14 cellular contexts compared by ENCODE assay signal in genomic region chr9:136042541-136042940, GRCh38. TPM values are rescaled to one million over a fixed set of nuclear protein-coding genes. Genes with fewer than 3 reads are reported as not detected.
DNase-seq lines count a peak whose midpoint lies in the region; ATAC-seq, FAIRE-seq and TF ChIP-seq lines count a peak whose summit lies in the region.
"Had no signal": no experiment of that assay in that cellular context is flagged by ENCODE, and none has a peak within 500 bp of the region (broad histone marks: within the 10 kb centered on the region; RNA-seq: fewer than 3 reads in every experiment).

No MANE protein-coding gene starts in this region.

- H4K20me1 ChIP-seq in BLaER1 treated with 17β-estradiol and CSF1 and Interleukin-3, amounts not matched to agents 10 nM and 100 nM: peaks cover 0 to 56% (median 0%) of the 10 kb centered on the region in 11 experiments; a peak in 5 of 22 replicates
- H4K20me1 ChIP-seq in H1 (replicated peaks in 1 of 2; ENCODE audit: control insufficient read depth in 1 of 2, insufficient read depth in 2 of 2, low read length in 2 of 2): peaks cover 0 to 10% of the 10 kb centered on the region in 2 experiments

- WGBS in H1 (ENCODE audit: extremely low coverage in 1 of 2, insufficient coverage in 1 of 2, insufficient read length in 1 of 2, insufficient replicate concordance in 2 of 2, low coverage in 1 of 2, low lambda C conversion rate in 2 of 2, missing lambda C conversion rate in 1 of 2), 2 experiments: 86% methylated on average over 1 of the region's 1 CpG; no CpG with 5 or more reads in 1 of the 2 experiments
- 43 to 90% methylated on average over 1 of the region's 1 CpG for WGBS in testis, 2 donors

- no peak overlapping the region for H2BK20ac ChIP-seq in H1 (ENCODE audit: low read length)

- FAIRE-seq in H1 (lab: Jason Lieb, UNC) (no peak), urothelium cell line (lab: Jason Lieb, UNC) (peak; percentile 67)

- H2BK15ac ChIP-seq in H1 (ENCODE audit: low read length): peak overlapping the region; percentile 89; the same call in 1 of the 2 replicates

- no peak overlapping the region for H4K91ac ChIP-seq in H1 (replicated peaks; ENCODE audit: insufficient read length, low read length)

- peaks cover 2% of the 10 kb centered on the region; the same call in 1 of the 2 replicates for H3K23me2 ChIP-seq in H1 (ENCODE audit: low read depth, low read length)

- no peak overlapping the region for H2BK5ac ChIP-seq in H1 (ENCODE audit: low read depth, low read length)

- ATAC-seq in GM19452 (IDR thresholded peaks at IDR 0.05; ENCODE audit: unreplicated experiment): no peak

- peaks cover 50 to 75% (median 59%) of the 10 kb centered on the region in 10 experiments for H3K4me1 ChIP-seq in BLaER1 treated with 17β-estradiol and CSF1 and Interleukin-3, amounts not matched to agents 10 nM and 100 nM
- peaks cover 0 to under 1% (median 0%) of the 10 kb centered on the region in 4 experiments; a peak in 2 of 7 replicates for H3K4me1 ChIP-seq in H1 (replicated peaks in 1 of 4; ENCODE audit: control insufficient read depth in 3 of 4, insufficient read depth in 4 of 4, low read length in 3 of 4)
- H3K4me1 ChIP-seq in testis: no peaks in the 10 kb centered on the region

- POLR2A ChIA-PET in H1 (lab: Charles Lee; ENCODE audit: partially characterized antibody): interaction anchor here (1.0 kb wide), 1 partner anchor 50 kb away, joined by 4 read pairs; no protein-coding TSS in a partner anchor

- H3K27ac ChIP-seq in BLaER1 treated with 17β-estradiol and CSF1 and Interleukin-3, amounts not matched to agents 10 nM and 100 nM: peak overlapping the region in 9 of 11 experiments; percentile 4 to 98 (median 96); a peak in 14 of 22 replicates
- H3K27ac ChIP-seq in H1 (ENCODE audit: low read depth, low read length) (no peak overlapping the region), testis (no peak overlapping the region)
- H3K27ac ChIP-seq: C4-2B, GM23248 had no signal

- CTCF ChIA-PET in H1 (lab: Charles Lee; ENCODE audit: partially characterized antibody): no interaction called here

- peaks cover 0 to 82% (median 0%) of the 10 kb centered on the region in 11 experiments; a peak in 11 of 22 replicates for H3K36me3 ChIP-seq in BLaER1 treated with 17β-estradiol and CSF1 and Interleukin-3, amounts not matched to agents 10 nM and 100 nM
- peaks cover 0 to 2% (median 0%) of the 10 kb centered on the region in 4 experiments; a peak in 2 of 8 replicates for H3K36me3 ChIP-seq in H1 (ENCODE audit: control insufficient read depth in 2 of 4, insufficient read depth in 4 of 4, low read length in 3 of 4)
- no peaks in the 10 kb centered on the region for H3K36me3 ChIP-seq in testis (ENCODE audit: low read depth, missing control alignments)

- H2AK5ac ChIP-seq in H1 (ENCODE audit: low read depth, low read length): no peak overlapping the region

- no peaks in the 10 kb centered on the region for H3K27me3 ChIP-seq in BLaER1 treated with 17β-estradiol and CSF1 and Interleukin-3, amounts not matched to agents 10 nM and 100 nM
- H3K27me3 ChIP-seq in H1 (replicated peaks in 1 of 4; ENCODE audit: control insufficient read depth in 3 of 4, extremely low read depth in 1 of 4, insufficient read depth in 3 of 4, low read length in 3 of 4): no peaks in the 10 kb centered on the region
- no peaks in the 10 kb centered on the region for H3K27me3 ChIP-seq in testis

- no peak for TF ChIP-seq RAD21 in H1 (IDR thresholded peaks at IDR 0.05 in 1 of 2, conservative IDR thresholded peaks at IDR 0.05 in 1 of 2; ENCODE audit: low read depth in 2 of 2, low read length in 2 of 2)

- H3K4me2 ChIP-seq in BLaER1 treated with 17β-estradiol and CSF1 and Interleukin-3, amounts not matched to agents 10 nM and 100 nM: peak overlapping the region; percentile 98 to 100 (median 100); a peak in 21 of 22 replicates
- no peak overlapping the region for H3K4me2 ChIP-seq in H1 (ENCODE audit: insufficient read depth in 1 of 2, low read depth in 2 of 2, low read length in 2 of 2)

- no peak overlapping the region; a peak in 1 of 20 replicates for H3K4me3 ChIP-seq in BLaER1 treated with 17β-estradiol and CSF1 and Interleukin-3, amounts not matched to agents 10 nM and 100 nM
- H3K4me3 ChIP-seq in NB4 (ENCODE audit: low read depth, low read length) (peak overlapping the region; percentile 22), H1 (ENCODE audit: extremely low read depth in 1 of 4, insufficient read depth in 2 of 4, low read depth in 3 of 4, low read length in 4 of 4) (no peak overlapping the region), testis (no peak overlapping the region)
- H3K4me3 ChIP-seq: GM23248 had no signal

- no peak overlapping the region for H3K23ac ChIP-seq in H1 (ENCODE audit: insufficient read length)

- H3K9me3 ChIP-seq in BLaER1 treated with 17β-estradiol and CSF1 and Interleukin-3, amounts not matched to agents 10 nM and 100 nM (replicated peaks in 1 of 11): peaks cover 24 to 39% (median 32%) of the 10 kb centered on the region in 11 experiments
- no peaks in the 10 kb centered on the region for H3K9me3 ChIP-seq in H1 (ENCODE audit: insufficient read depth in 2 of 2, low read depth in 1 of 2, low read length in 1 of 2)
- H3K9me3 ChIP-seq in testis: no peaks in the 10 kb centered on the region

- peaks cover 0 to 4% of the 10 kb centered on the region in 2 experiments; a peak in 2 of 4 replicates for H3K79me2 ChIP-seq in H1 (ENCODE audit: control insufficient read depth in 1 of 2, insufficient read depth in 2 of 2, low read length in 2 of 2)

- TF ChIP-seq CTCF in NB4 (IDR thresholded peaks at IDR 0.05; ENCODE audit: low read depth, low read length) (no peak), H1 (IDR thresholded peaks at IDR 0.05; ENCODE audit: control extremely low read depth in 1 of 3, insufficient read depth in 1 of 3, low read depth in 1 of 3, low read length in 3 of 3) (no peak), testis (IDR thresholded peaks at IDR 0.05) (no peak)

- no peak overlapping the region for H3K4ac ChIP-seq in H1 (replicated peaks; ENCODE audit: insufficient read length, low read depth, low read length)

- no peak overlapping the region for H3K14ac ChIP-seq in H1 (ENCODE audit: insufficient read length)

- H2BK12ac ChIP-seq in H1 (ENCODE audit: low read depth, low read length): no peak overlapping the region

- TF ChIP-seq EP300 in H1 (IDR thresholded peaks at IDR 0.05; ENCODE audit: borderline replicate concordance in 1 of 2, low read depth in 2 of 2, low read length in 2 of 2): no peak

- H3K56ac ChIP-seq in H1 (replicated peaks; ENCODE audit: insufficient read length, low read depth, low read length): no peak overlapping the region

- TF ChIP-seq POLR2A in NB4 (IDR thresholded peaks at IDR 0.05; ENCODE audit: extremely low read depth, insufficient read length): no peak
- no peak for TF ChIP-seq POLR2A in H1 (IDR thresholded peaks at IDR 0.05; ENCODE audit: control extremely low read depth in 1 of 2, low read depth in 2 of 2, low read length in 2 of 2)
- TF ChIP-seq POLR2A in testis (IDR thresholded peaks at IDR 0.05): no peak

- no peak overlapping the region for H3K18ac ChIP-seq in H1 (ENCODE audit: extremely low read depth, low read length)

- peaks cover 4% of the 10 kb centered on the region; the same call in 1 of the 2 replicates for H3K79me1 ChIP-seq in H1 (ENCODE audit: low read depth, low read length)

- H3K9ac ChIP-seq in BLaER1 treated with 17β-estradiol and CSF1 and Interleukin-3, amounts not matched to agents 10 nM and 100 nM: peak overlapping the region in 6 of 11 experiments; percentile 5 to 89 (median 19); a peak in 5 of 22 replicates
- no peak overlapping the region for H3K9ac ChIP-seq in H1 (replicated peaks in 1 of 4; ENCODE audit: extremely low read depth in 1 of 4, low read depth in 3 of 4, low read length in 3 of 4)
- H3K9ac ChIP-seq: GM23248 had no signal

- DNase-seq in NB4 (ENCODE audit: low read depth) (no peak), H1 (ENCODE audit: low read depth in 1 of 2, low spot score in 2 of 2) (no peak), urothelium cell line (ENCODE audit: low spot score) (no peak), testis (no peak), dermis blood vessel endothelial cell (no peak)
- DNase-seq: ACHN; CD4-positive, alpha-beta memory T cell; GF-D8; GM23248; Kasumi-1; KBM-7 had no signal

- H4K8ac ChIP-seq in H1 (ENCODE audit: extremely low read depth, insufficient read depth, low read length): no peak overlapping the region

- intact Hi-C loops in testis (cut with DNase I; ENCODE audit: low total_unique reads): no loop called here

- no peak overlapping the region for H4K5ac ChIP-seq in H1 (ENCODE audit: insufficient read length, low read depth, low read length)

- no peak overlapping the region for H2BK120ac ChIP-seq in H1 (replicated peaks; ENCODE audit: low read depth, low read length)

- no peak overlapping the region for H2AFZ ChIP-seq in H1 (ENCODE audit: low read length)
- H2AFZ ChIP-seq: GM23248 had no signal

TF ChIP-seq in H1, 55 proteins besides CTCF, POLR2A, EP300 and RAD21:
- no peak for TF ChIP-seq KDM5A (IDR thresholded peaks at IDR 0.05; ENCODE audit: low read length)
- TF ChIP-seq BRCA1 (IDR thresholded peaks at IDR 0.05; ENCODE audit: low read depth, low read length): no peak
- TF ChIP-seq E2F6 (IDR thresholded peaks at IDR 0.05): no peak
- TF ChIP-seq ZNF274 (IDR thresholded peaks at IDR 0.05; ENCODE audit: borderline replicate concordance, extremely low read depth, low read length): no peak
- TF ChIP-seq TBP (IDR thresholded peaks at IDR 0.05; ENCODE audit: low read depth, low read length): no peak
- TF ChIP-seq CBX5 (IDR thresholded peaks at IDR 0.05; ENCODE audit: low read depth, low read length): no peak
- TF ChIP-seq POLR2AphosphoS5 (IDR thresholded peaks at IDR 0.05; ENCODE audit: low read depth, low read length): no peak
- TF ChIP-seq TCF12 (IDR thresholded peaks at IDR 0.05; ENCODE audit: low read depth, low read length): no peak

RNA-seq across cellular contexts. Expression of gene NACC2, which starts 52.5 kb away (rescaled TPM):
- total RNA-seq in H1 (2021; fragmentation: NEBNext Ultra II Directional; extraction: Animal tissue kit (Norgen Biotek cat#: 25700)): 13.6 and 14.0 TPM in 2 replicates
- polyA plus RNA-seq in H1 (2011; rRNA removed) (8.3 and 14.9 TPM in 2 replicates), testis (ENCODE audit: insufficient read depth, low read depth, low replicate concordance) (29.3 TPM)
- polyA plus RNA-seq in H1 (2011; cell fraction: cytosol; rRNA removed): 10.8 TPM
- 16.7 TPM for polyA plus RNA-seq in H1 (2011; cell fraction: nucleus; rRNA removed)
- polyA plus RNA-seq in H1 (2012, experiment 1 of 2): 6.6 to 9.5 TPM (median 8.4 TPM) in 4 replicates
- 5.6 TPM for polyA plus RNA-seq in H1 (2012, experiment 2 of 2)
- 6.3 TPM for polyA plus RNA-seq in H1 (2013, experiment 1 of 2)
- 6.3 TPM for polyA plus RNA-seq in H1 (2013, experiment 2 of 2)
- polyA minus RNA-seq in H1 (2011; rRNA and poly(A)+ RNA removed): 6.4 and 8.3 TPM in 2 replicates
- polyA minus RNA-seq in H1 (2011; cell fraction: cytosol; rRNA and poly(A)+ RNA removed): 12.7 TPM
- polyA minus RNA-seq in H1 (2011; cell fraction: nucleus; rRNA and poly(A)+ RNA removed): 10.0 TPM
- total RNA-seq in testis (10 to 100 TPM; 49.5 to 49.7 TPM), dermis blood vessel endothelial cell (21.6 and 26.5 TPM in 2 replicates)

Comparison
In these comparisons a context has a peak if more than half of its experiments do, and no peak if none do; other contexts are left out.
1. H3K27ac ChIP-seq: peak in BLaER1 treated with 17β-estradiol and CSF1 and Interleukin-3, amounts not matched to agents 10 nM and 100 nM (9 of 11); none in H1 (single experiment) and testis (0 of 2).
2. H3K4me2 ChIP-seq: peak in BLaER1 treated with 17β-estradiol and CSF1 and Interleukin-3, amounts not matched to agents 10 nM and 100 nM (11 of 11); none in H1 (0 of 2).
3. H3K9ac ChIP-seq: peak in BLaER1 treated with 17β-estradiol and CSF1 and Interleukin-3, amounts not matched to agents 10 nM and 100 nM (6 of 11); none in H1 (0 of 4).